In the genomic region with DNA sequence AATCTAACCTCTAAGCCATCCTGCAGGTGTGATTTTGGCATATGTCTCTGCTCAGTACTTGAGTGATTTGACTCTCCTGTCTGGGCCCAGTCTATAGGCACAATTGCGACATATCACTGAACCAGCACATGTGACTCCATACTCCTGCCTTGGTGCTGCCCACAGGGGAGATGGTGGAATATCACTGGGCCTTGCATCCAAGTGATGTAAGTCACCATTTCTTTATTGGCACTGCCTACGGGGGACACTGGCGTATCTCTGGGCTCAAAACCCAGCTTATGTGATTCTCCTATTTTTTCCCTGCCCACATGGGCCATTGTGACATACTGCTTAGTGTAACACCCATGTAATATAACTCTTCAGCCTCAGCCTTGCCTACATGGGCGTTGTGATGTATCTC, we compare ENCODE assay signal across 26 cellular contexts. TPM values are rescaled to one million over a fixed set of nuclear protein-coding genes. Genes with fewer than 3 reads are reported as not detected.
"Had no signal": no experiment of that assay in that cellular context is flagged by ENCODE, and none has a peak within 500 bp of the region (broad histone marks: within the 10 kb centered on the region; RNA-seq: fewer than 3 reads in every experiment).

No MANE protein-coding gene starts in this region.

- H3K4me2 ChIP-seq: neural progenitor cell, smooth muscle cell had no signal

- H3K36me3 ChIP-seq: neural progenitor cell, ovary, spleen, suprapubic skin, tibial artery, transverse colon, upper lobe of right lung, uterus had no signal

- H3K4me1 ChIP-seq: neural progenitor cell, parathyroid adenoma, psoas muscle, spleen, suprapubic skin, testis, tibial artery, transverse colon, upper lobe of right lung, uterus had no signal

- DNase-seq: natural killer cell; occipital lobe; ovary; posterior cingulate gyrus; psoas muscle; right cardiac atrium; spleen; stimulated activated CD4-positive, alpha-beta T cell treated with anti-CD3 and anti-CD28 coated beads, Interleukin-12 subunit alpha, Interleukin-12 subunit beta, amount 100 ng/mL, for 4 hours; stimulated activated CD4-positive, alpha-beta T cell treated with anti-CD3 and anti-CD28 coated beads, Interleukin-1b, Interleukin-23, amount 100 ng/mL, for 48 hours; stimulated activated CD4-positive, alpha-beta T cell treated with anti-CD3 and anti-CD28 coated beads, Interleukin-4, amount 100 ng/mL, for 1 hour; stimulated activated CD4-positive, alpha-beta T cell treated with anti-CD3 and anti-CD28 coated beads, Interleukin-4, amount 100 ng/mL, for 4 hours; stimulated activated CD8-positive, alpha-beta memory T cell treated with anti-CD3 and anti-CD28 coated beads, Interleukin-4, amount 100 ng/mL, for 48 hours; stimulated activated naive CD4-positive, alpha-beta T cell; stimulated activated naive CD8-positive, alpha-beta T cell treated with anti-CD3 and anti-CD28 coated beads, Interleukin-15, amount 100 ng/mL, for 72 hours; stimulated activated naive CD8-positive, alpha-beta T cell treated with anti-CD3 and anti-CD28 coated beads, Interleukin-15, Interleukin-2, amounts not matched to agents 100 U/mL and 50 U/mL, for 24 hours; substantia nigra; testis; tibial artery; transverse colon; upper lobe of right lung; uterus had no signal

- H2AFZ ChIP-seq: neural progenitor cell, parathyroid adenoma had no signal

- H3K9me3 ChIP-seq: ovary, psoas muscle, suprapubic skin, testis, tibial artery, transverse colon, upper lobe of right lung, uterus had no signal

- H3K27me3 ChIP-seq: neural progenitor cell, ovary, spleen, suprapubic skin, testis, tibial artery, transverse colon, upper lobe of right lung, uterus had no signal

- H3K9ac ChIP-seq: neural progenitor cell, parathyroid adenoma had no signal

- H3K4me3 ChIP-seq: neural progenitor cell, ovary, psoas muscle, skin epidermis, smooth muscle cell, spleen, suprapubic skin, testis, tibial artery, transverse colon, upper lobe of right lung, uterus had no signal

- H3K27ac ChIP-seq: neural progenitor cell, ovary, parathyroid adenoma, psoas muscle, skin epidermis, spleen, suprapubic skin, testis, tibial artery, transverse colon, upper lobe of right lung, uterus had no signal

RNA-seq across cellular contexts. Expression of a gene that starts 48.1 kb away (rescaled TPM):
- total RNA-seq: smooth muscle cell had no signal
- polyA plus RNA-seq: smooth muscle cell had no signal
